9 cellular contexts compared by ENCODE assay signal in genomic region chr7:47590215-47590614, GRCh38. TPM values are rescaled to one million over a fixed set of nuclear protein-coding genes. Genes with fewer than 3 reads are reported as not detected.
A peak's percentile ranks its signal among the peaks of the same experiment; 100 is the strongest.
DNase-seq lines count a peak whose midpoint lies in the region; ATAC-seq, FAIRE-seq and TF ChIP-seq lines count a peak whose summit lies in the region.
"Not testable (repeated sequence)": the region's sequence is repeated elsewhere in the genome, so short reads cannot be mapped to it uniquely, and the experiment has no call there.
"Had no signal": no experiment of that assay in that cellular context is flagged by ENCODE, and none has a peak within 500 bp of the region (broad histone marks: within the 10 kb centered on the region; RNA-seq: fewer than 3 reads in every experiment).

No MANE protein-coding gene starts in this region.

- H3K4me1 Mint-ChIP-seq in astrocyte (ENCODE audit: low read depth, unreplicated experiment) (peaks cover 27% of the 10 kb centered on the region), mesothelial cell of epicardium (peaks cover 52% of the 10 kb centered on the region)
- not testable (repeated sequence) for H3K4me1 Mint-ChIP-seq in stimulated activated effector memory CD8-positive, alpha-beta T cell treated with anti-CD3 and anti-CD28 coated beads, Interleukin-12 subunit alpha, Interleukin-12 subunit beta, amount 100 ng/mL, for 72 hours

- not testable (repeated sequence) for H2AFZ ChIP-seq in PC-9; astrocyte (ENCODE audit: low read depth, low read length)

- H4K20me1 ChIP-seq in PC-9 (ENCODE audit: insufficient read depth); astrocyte (ENCODE audit: insufficient read depth, low read length): not testable (repeated sequence)

- TF ChIP-seq RAD21 in A549 (conservative IDR thresholded peaks at IDR 0.05 in 1 of 2, IDR thresholded peaks at IDR 0.05 in 1 of 2), result not testable (repeated sequence)

- DNase-seq in A549 (ENCODE audit: low read depth in 1 of 2, low spot score in 1 of 2); astrocyte (ENCODE audit: low read depth); coronary artery (ENCODE audit: low spot score); mesothelial cell of epicardium (ENCODE audit: low spot score in 2 of 2, unreplicated experiment in 2 of 2); stimulated activated effector memory CD8-positive, alpha-beta T cell treated with anti-CD3 and anti-CD28 coated beads, Interleukin-12 subunit alpha, Interleukin-12 subunit beta, amount 100 ng/mL, for 72 hours (ENCODE audit: low spot score in 2 of 2); tibial artery: not testable (repeated sequence)
- DNase-seq in PC-9, result peak in 1 of 2 experiments; percentile 58

- not testable (repeated sequence) for BruUV-seq in PC-9 (replicated peaks; lab: Mats Ljungman, UMichigan)

- not testable (repeated sequence) for TF ChIP-seq EP300 in A549 (IDR thresholded peaks at IDR 0.05)

- 55% methylated on average over 5 of the region's 5 CpGs for WGBS in A549 (ENCODE audit: missing lambda C conversion rate)

- not testable (repeated sequence) for TF ChIP-seq CTCF in A549 (IDR thresholded peaks at IDR 0.05); HEK293 (tag by site-specific recombination; IDR thresholded peaks at IDR 0.05); PC-9 (conservative IDR thresholded peaks at IDR 0.05); astrocyte (IDR thresholded peaks at IDR 0.05; ENCODE audit: insufficient read depth, low read depth, low read length); coronary artery (IDR thresholded peaks at IDR 0.05); mesothelial cell of epicardium (IDR thresholded peaks at IDR 0.05; ENCODE audit: unreplicated experiment); tibial artery (IDR thresholded peaks at IDR 0.05)

- H3K36me3 ChIP-seq in HEK293 (ENCODE audit: control insufficient read depth in 2 of 2, insufficient read depth in 1 of 2, low read length in 2 of 2); PC-9 (ENCODE audit: low read depth); astrocyte (ENCODE audit: insufficient read depth, low read length); tibial artery: not testable (repeated sequence)

- FAIRE-seq in A549 (lab: Jason Lieb, UNC); astrocyte (lab: Jason Lieb, UNC): not testable (repeated sequence)

- POLR2A ChIA-PET in A549 (lab: Yijun Ruan, JAX), result interaction anchor here (0.6 to 4.7 kb wide), 4 partner anchors 11 to 15 kb away, joined by 3 to 62 read pairs (median 9); no protein-coding TSS in a partner anchor
- POLR2A ChIA-PET in HEK293 (lab: Yijun Ruan, JAX), result not testable (repeated sequence)
- POLR2A ChIA-PET in PC-9 (lab: Charles Lee; ENCODE audit: unreplicated experiment), result interaction anchor here (0.5 kb wide), 1 partner anchor 196 kb away, joined by 3 read pairs; no protein-coding TSS in a partner anchor

- TF ChIP-seq POLR2A in A549 (IDR thresholded peaks at IDR 0.05; ENCODE audit: low read length), result not testable (repeated sequence)

- H3K79me2 ChIP-seq in PC-9 (ENCODE audit: low read depth); astrocyte (ENCODE audit: insufficient read depth, low read length): not testable (repeated sequence)

- not testable (repeated sequence) for H3K9me3 ChIP-seq in A549; HEK293 (ENCODE audit: control insufficient read depth, insufficient read depth, low read depth, low read length); PC-9 (ENCODE audit: insufficient read depth, low read depth); astrocyte (ENCODE audit: insufficient read depth, low read depth, low read length); tibial artery

- CTCF ChIA-PET in A549 (lab: Yijun Ruan, JAX) (interaction anchor here (0.6 to 1.2 kb wide), 3 partner anchors 11 to 229 kb away, joined by 3 to 4 read pairs (median 3); no protein-coding TSS in a partner anchor), HEK293 (lab: Yijun Ruan, JAX) (interaction anchor here (0.6 kb wide), 1 partner anchor 12 kb away, joined by 4 read pairs; no protein-coding TSS in a partner anchor), PC-9 (lab: Charles Lee) (interaction anchor here (0.5 to 0.7 kb wide), 3 partner anchors 10 to 238 kb away, joined by 3 to 9 read pairs (median 6); no protein-coding TSS in a partner anchor)

- not testable (repeated sequence) for H3K36me3 Mint-ChIP-seq in astrocyte (ENCODE audit: low read depth, unreplicated experiment); mesothelial cell of epicardium; stimulated activated effector memory CD8-positive, alpha-beta T cell treated with anti-CD3 and anti-CD28 coated beads, Interleukin-12 subunit alpha, Interleukin-12 subunit beta, amount 100 ng/mL, for 72 hours

- H3K4me1 ChIP-seq in A549 (peaks cover 78% of the 10 kb centered on the region), PC-9 (replicated peaks; ENCODE audit: insufficient read depth) (peaks cover 74% of the 10 kb centered on the region), tibial artery (peaks cover 0 to 53% (median 26%) of the 10 kb centered on the region in 4 donors)
- H3K4me1 ChIP-seq in HEK293 (ENCODE audit: control insufficient read depth, insufficient read depth, low read length); astrocyte (ENCODE audit: insufficient read depth, low read length): not testable (repeated sequence)

- peak overlapping the region; percentile 99 for H3K27ac ChIP-seq in A549
- not testable (repeated sequence) for H3K27ac ChIP-seq in HEK293 (ENCODE audit: extremely low read depth, low read depth, low read length); astrocyte (ENCODE audit: low read depth, low read length)
- H3K27ac ChIP-seq in PC-9, result peak overlapping the region; percentile 79; the same call in 1 of the 2 replicates
- H3K27ac ChIP-seq in coronary artery, result peak overlapping the region; percentile 4 to 35
- peak overlapping the region; percentile 45 to 57 for H3K27ac ChIP-seq in tibial artery

- H3K27ac Mint-ChIP-seq in astrocyte (ENCODE audit: unreplicated experiment), result peak overlapping the region; percentile 80
- H3K27ac Mint-ChIP-seq in mesothelial cell of epicardium, result peak overlapping the region; percentile 99
- H3K27ac Mint-ChIP-seq in stimulated activated effector memory CD8-positive, alpha-beta T cell treated with anti-CD3 and anti-CD28 coated beads, Interleukin-12 subunit alpha, Interleukin-12 subunit beta, amount 100 ng/mL, for 72 hours, result peak overlapping the region; percentile 23

- ATAC-seq in A549; stimulated activated effector memory CD8-positive, alpha-beta T cell treated with anti-CD3 and anti-CD28 coated beads, Interleukin-12 subunit alpha, Interleukin-12 subunit beta, amount 100 ng/mL, for 72 hours: not testable (repeated sequence)

- not testable (repeated sequence) for H3K27me3 Mint-ChIP-seq in astrocyte (ENCODE audit: low read depth, unreplicated experiment); mesothelial cell of epicardium (ENCODE audit: low read depth)

- peaks cover 56% of the 10 kb centered on the region for H3F3A ChIP-seq in PC-9 (ENCODE audit: insufficient read depth, low read depth)

- not testable (repeated sequence) for H3K27me3 ChIP-seq in PC-9 (ENCODE audit: insufficient read depth, low read depth); astrocyte (ENCODE audit: insufficient read depth, low read length); tibial artery

- not testable (repeated sequence) for H3K9me2 ChIP-seq in PC-9 (ENCODE audit: insufficient read depth)

- H3K4me3 ChIP-seq in A549; HEK293 (ENCODE audit: low read depth, low read length); PC-9; astrocyte (ENCODE audit: insufficient read depth, low read depth, low read length); coronary artery; tibial artery: not testable (repeated sequence)

- H3K4me3 Mint-ChIP-seq in astrocyte (ENCODE audit: unreplicated experiment), result peak overlapping the region; percentile 28
- not testable (repeated sequence) for H3K4me3 Mint-ChIP-seq in mesothelial cell of epicardium; stimulated activated effector memory CD8-positive, alpha-beta T cell treated with anti-CD3 and anti-CD28 coated beads, Interleukin-12 subunit alpha, Interleukin-12 subunit beta, amount 100 ng/mL, for 72 hours

- H3K9ac ChIP-seq in astrocyte (ENCODE audit: low read length), result not testable (repeated sequence)

- H3K4me2 ChIP-seq in A549 (peak overlapping the region; percentile 97), PC-9 (peak overlapping the region; percentile 24)
- not testable (repeated sequence) for H3K4me2 ChIP-seq in astrocyte (ENCODE audit: low read length)

- not testable (repeated sequence) for H3K9me3 Mint-ChIP-seq in astrocyte (ENCODE audit: unreplicated experiment); mesothelial cell of epicardium; stimulated activated effector memory CD8-positive, alpha-beta T cell treated with anti-CD3 and anti-CD28 coated beads, Interleukin-12 subunit alpha, Interleukin-12 subunit beta, amount 100 ng/mL, for 72 hours

- intact Hi-C loops in PC-9 (cut with micrococcal nuclease; ENCODE audit: unreplicated experiment); tibial artery (cut with DNase I; ENCODE audit: low total_unique reads): not testable (repeated sequence)

TF ChIP-seq in A549, 52 proteins besides CTCF, POLR2A, EP300 and RAD21:
- TF ChIP-seq FOSB (CRISPR knock-in tag; IDR thresholded peaks at IDR 0.05), result 0 out of 2 replicates have a peak, but pooled peaks have one; percentile 30

TF ChIP-seq in HEK293, 187 proteins besides CTCF, POLR2A, EP300 and RAD21:
- TF ChIP-seq ZNF366 (tag by site-specific recombination; conservative IDR thresholded peaks at IDR 0.05), result 0 out of 2 replicates have a peak, but pooled peaks have one; percentile 11

RNA-seq across cellular contexts. Expression of gene TNS3, which starts 8.3 kb away (rescaled TPM):
- 134 and 137 TPM in 2 replicates for polyA plus RNA-seq in A549 (2011; rRNA removed)
- polyA plus RNA-seq in A549 (2012; cell fraction: cytosol; rRNA removed), result 80.9 and 113 TPM in 2 replicates
- polyA plus RNA-seq in A549 (2012; cell fraction: nucleus; rRNA removed), result 217 and 283 TPM in 2 replicates
- polyA plus RNA-seq in A549 (2017; fragmentation: RNase III; extraction: RNeasy Plus Mini Kit Qiagen cat#74134 plus additional on column Dnase treatment), result 107 to 122 TPM (median 107 TPM) in 3 replicates
- 438 and 510 TPM in 2 replicates for polyA minus RNA-seq in A549 (2011; rRNA and poly(A)+ RNA removed)
- total RNA-seq in PC-9 (2021), result 111 and 143 TPM in 2 replicates
- 92.9 and 105 TPM in 2 replicates for total RNA-seq in astrocyte
- 427 to 461 TPM (median 452 TPM) in 3 replicates for total RNA-seq in mesothelial cell of epicardium
- polyA plus RNA-seq: CD8-positive, alpha-beta memory T cell had no signal

Comparison
In these comparisons a context has a peak if more than half of its experiments do, and no peak if none do; other contexts are left out.
1. H3K27ac Mint-ChIP-seq: peak in every context shown above with its lines; median percentile 99 in mesothelial cell of epicardium; 80 in astrocyte; 23 in stimulated activated effector memory CD8-positive, alpha-beta T cell treated with anti-CD3 and anti-CD28 coated beads, Interleukin-12 subunit alpha, Interleukin-12 subunit beta, amount 100 ng/mL, for 72 hours.